Comparison of ENCODE assay signal across 10 cellular contexts in the genomic region with DNA sequence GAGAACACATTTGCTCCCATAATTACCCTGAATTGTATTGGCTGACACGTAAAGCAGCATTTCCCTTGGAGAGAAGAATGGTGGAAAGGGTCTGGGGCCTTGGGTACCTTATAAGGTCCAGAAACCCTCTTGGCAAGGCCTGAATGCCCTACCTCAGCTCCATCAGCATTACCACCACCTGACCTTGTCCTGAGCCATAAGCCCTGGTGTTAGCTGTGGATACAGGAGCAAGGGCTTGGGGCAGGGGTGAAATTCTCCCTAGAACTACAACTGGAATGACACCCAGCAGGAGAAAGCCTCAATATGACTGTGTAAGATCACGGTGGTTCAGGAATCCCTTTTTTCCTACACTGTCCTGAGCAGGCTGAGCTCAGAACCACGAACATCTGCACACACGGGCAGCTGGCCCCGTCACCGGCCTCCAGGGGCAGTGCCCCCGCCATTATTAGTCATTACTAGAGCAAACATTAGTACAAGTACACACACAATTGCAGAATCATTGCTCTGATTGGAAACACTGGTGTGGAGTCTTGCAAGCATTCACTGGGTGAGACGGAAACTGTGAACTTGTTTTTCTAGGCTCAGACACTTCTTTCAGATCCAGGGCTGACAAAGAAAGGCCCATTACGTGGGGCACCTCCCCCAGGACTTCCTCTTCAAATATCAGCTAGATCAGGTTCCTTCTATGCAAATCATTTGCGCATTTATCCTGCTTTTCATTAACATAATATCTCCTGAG. TPM values are rescaled to one million over a fixed set of nuclear protein-coding genes. Genes with fewer than 3 reads are reported as not detected.
A peak's percentile ranks its signal among the peaks of the same experiment; 100 is the strongest.
DNase-seq lines count a peak whose midpoint lies in the region; ATAC-seq, FAIRE-seq and TF ChIP-seq lines count a peak whose summit lies in the region.
"Had no signal": no experiment of that assay in that cellular context is flagged by ENCODE, and none has a peak within 500 bp of the region (broad histone marks: within the 10 kb centered on the region; RNA-seq: fewer than 3 reads in every experiment).

No MANE protein-coding gene starts in this region.

- no peak overlapping the region for H2BK120ac ChIP-seq in trophoblast cell (ENCODE audit: insufficient read depth, low read length, poor library complexity)

- H2AFZ ChIP-seq in MM.1S (ENCODE audit: low read length) = no peak overlapping the region
- no peak overlapping the region for H2AFZ ChIP-seq in trophoblast cell (ENCODE audit: insufficient read depth, low read length, poor library complexity)

- H2AK5ac ChIP-seq in trophoblast cell (ENCODE audit: low read length) = no peak overlapping the region

- WGBS in body of pancreas, 2 donors = 30 to 51% methylated on average over 5 to 10 of the region's 10 CpGs
- WGBS in small intestine, 3 donors = 14 to 33% (median 23%) methylated on average over 10 of the region's 10 CpGs
- no CpG with 5 or more reads among the region's 10 CpGs for WGBS in trophoblast cell (ENCODE audit: extremely low coverage, insufficient coverage, insufficient read length)

- no peak overlapping the region for H3K14ac ChIP-seq in trophoblast cell (ENCODE audit: low read length)

- H2BK5ac ChIP-seq in trophoblast cell (ENCODE audit: low read depth, low read length, poor library complexity) = no peak overlapping the region

- no peak overlapping the region for H2BK12ac ChIP-seq in trophoblast cell (ENCODE audit: low read length)

- peak; percentile 72 for ATAC-seq in GM21360 (IDR thresholded peaks at IDR 0.05; ENCODE audit: unreplicated experiment)
- peak; percentile 62 for ATAC-seq in body of pancreas

- H3K23ac ChIP-seq in trophoblast cell (ENCODE audit: low read length) = no peak overlapping the region

- in situ Hi-C loops in ACHN (cut with HindIII; ENCODE audit: low pct_ligation_motif_present, low pct_unique_long_range_greater_than_20kb, low sequenced_read_pairs) = no loop called here

- no peaks in the 10 kb centered on the region for H3K79me1 ChIP-seq in trophoblast cell (ENCODE audit: low read length)

- TF ChIP-seq CTCF in GM12864 (IDR thresholded peaks at IDR 0.05; ENCODE audit: low read depth, low read length, missing control alignments) = peak; percentile 20
- TF ChIP-seq CTCF in MM.1S (IDR thresholded peaks at IDR 0.05; ENCODE audit: low read length) = no peak
- TF ChIP-seq CTCF in body of pancreas (IDR thresholded peaks at IDR 0.05) = peak in 2 of 7 experiments; percentile 11 to 45
- TF ChIP-seq CTCF in kidney (IDR thresholded peaks at IDR 0.05; ENCODE audit: borderline replicate concordance, extremely low read depth, insufficient read depth) = no peak

- FAIRE-seq in small intestine (lab: Jason Lieb, UNC) (no peak), kidney (lab: Jason Lieb, UNC) (no peak)

- no peak overlapping the region for H4K91ac ChIP-seq in trophoblast cell (ENCODE audit: low read depth, low read length)

- H3K4me2 ChIP-seq in MM.1S (ENCODE audit: low read depth, low read length) (0 out of 2 replicates have a peak overlapping the region, but pooled peaks have one; percentile 4), trophoblast cell (ENCODE audit: low read length) (no peak overlapping the region)

- peak overlapping the region; percentile 16; the same call in 1 of the 2 replicates for H3K27ac ChIP-seq in MM.1S (ENCODE audit: low read length)
- H3K27ac ChIP-seq in body of pancreas = peak overlapping the region in 3 of 4 donors; percentile 1 to 20 (median 7)
- H3K27ac ChIP-seq in small intestine (ENCODE audit: low read depth in 1 of 2, low read length in 1 of 2) = peak overlapping the region in 1 of 2 donors; percentile 53
- H3K27ac ChIP-seq in trophoblast cell (ENCODE audit: low read depth, low read length) = no peak overlapping the region
- no peak overlapping the region for H3K27ac ChIP-seq in kidney (ENCODE audit: low read depth in 2 of 2, low read length in 2 of 2)
- H3K27ac ChIP-seq: SJSA1 had no signal

- H3K36me3 ChIP-seq in MM.1S (replicated peaks; ENCODE audit: insufficient read depth, low read length) (no peaks in the 10 kb centered on the region), body of pancreas (replicated peaks in 1 of 2; ENCODE audit: insufficient read depth in 1 of 2, low read depth in 2 of 2) (no peaks in the 10 kb centered on the region), small intestine (ENCODE audit: control insufficient read depth in 2 of 2, insufficient read depth in 2 of 2, low read length in 2 of 2) (no peaks in the 10 kb centered on the region), trophoblast cell (ENCODE audit: control insufficient read depth in 1 of 2, insufficient read depth in 2 of 2, low read length in 2 of 2) (no peaks in the 10 kb centered on the region), kidney (ENCODE audit: control insufficient read depth in 1 of 2, insufficient read depth in 2 of 2, low read length in 2 of 2) (no peaks in the 10 kb centered on the region)
- H3K36me3 ChIP-seq: SJSA1 had no signal

- H3K4ac ChIP-seq in trophoblast cell (ENCODE audit: low read depth, low read length) = no peak overlapping the region

- H4K20me1 ChIP-seq in MM.1S (ENCODE audit: insufficient read depth, low read length) = no peaks in the 10 kb centered on the region

- peak in 1 of 3 donors; percentile 19 for TF ChIP-seq POLR2A in body of pancreas (IDR thresholded peaks at IDR 0.05)

- H4K8ac ChIP-seq in trophoblast cell (ENCODE audit: low read depth, low read length) = no peak overlapping the region

- no peaks in the 10 kb centered on the region for H3K9me2 ChIP-seq in MM.1S (replicated peaks; ENCODE audit: insufficient read depth, low read length)

- H3K9me3 ChIP-seq in MM.1S (replicated peaks; ENCODE audit: insufficient read depth, low read length) (no peaks in the 10 kb centered on the region), body of pancreas (no peaks in the 10 kb centered on the region), small intestine (ENCODE audit: control insufficient read depth, low read depth) (no peaks in the 10 kb centered on the region), trophoblast cell (ENCODE audit: insufficient read depth, low read depth, low read length) (no peaks in the 10 kb centered on the region), kidney (ENCODE audit: control insufficient read depth in 1 of 2, low read length in 2 of 2) (peaks cover 0 to 4% of the 10 kb centered on the region in 2 donors)
- H3K9me3 ChIP-seq: SJSA1 had no signal

- no peak overlapping the region for H3K4me3 ChIP-seq in GM12864 (ENCODE audit: low read depth, low read length)
- no peak overlapping the region for H3K4me3 ChIP-seq in MM.1S (ENCODE audit: low read length)
- H3K4me3 ChIP-seq in body of pancreas = no peak overlapping the region
- no peak overlapping the region for H3K4me3 ChIP-seq in small intestine (ENCODE audit: low read depth in 1 of 2, low read length in 2 of 2)
- no peak overlapping the region for H3K4me3 ChIP-seq in trophoblast cell (ENCODE audit: low read depth, low read length)
- no peak overlapping the region for H3K4me3 ChIP-seq in kidney (ENCODE audit: low read length in 2 of 2)
- H3K4me3 ChIP-seq: lung, SJSA1 had no signal

- H3K79me2 ChIP-seq in MM.1S (ENCODE audit: low read length) (no peaks in the 10 kb centered on the region), trophoblast cell (ENCODE audit: control insufficient read depth, insufficient read depth, low read length, poor library complexity) (no peaks in the 10 kb centered on the region)

- H3K27me3 ChIP-seq in MM.1S (replicated peaks; ENCODE audit: insufficient read depth, low read length) (no peaks in the 10 kb centered on the region), body of pancreas (no peaks in the 10 kb centered on the region), small intestine (ENCODE audit: control insufficient read depth in 2 of 2, insufficient read depth in 2 of 2, low read length in 2 of 2) (no peaks in the 10 kb centered on the region), trophoblast cell (ENCODE audit: insufficient read depth, low read length) (no peaks in the 10 kb centered on the region)
- H3K27me3 ChIP-seq: SJSA1 had no signal

- H3K4me1 ChIP-seq in MM.1S (ENCODE audit: low read length) = 0 out of 2 replicates have a peak, but pooled peaks cover 4% of the 10 kb centered on the region
- H3K4me1 ChIP-seq in body of pancreas = no peaks in the 10 kb centered on the region
- H3K4me1 ChIP-seq in small intestine (ENCODE audit: control insufficient read depth in 2 of 2, insufficient read depth in 1 of 2, low read depth in 1 of 2, low read length in 1 of 2) = no peaks in the 10 kb centered on the region
- no peaks in the 10 kb centered on the region for H3K4me1 ChIP-seq in trophoblast cell (ENCODE audit: control insufficient read depth in 1 of 2, insufficient read depth in 2 of 2, low read length in 2 of 2)
- H3K4me1 ChIP-seq in kidney (ENCODE audit: control insufficient read depth in 1 of 2, insufficient read depth in 1 of 2, low read depth in 1 of 2, low read length in 2 of 2) = no peaks in the 10 kb centered on the region
- H3K4me1 ChIP-seq: SJSA1 had no signal

- no peak overlapping the region for H3K9ac ChIP-seq in MM.1S (ENCODE audit: low read length)
- H3K9ac ChIP-seq in trophoblast cell (ENCODE audit: low read length) = no peak overlapping the region
- no peak overlapping the region for H3K9ac ChIP-seq in kidney (ENCODE audit: low read length in 2 of 2)

- intact Hi-C loops in body of pancreas (cut with DNase I) (no loop called here), kidney (cut with DNase I) (no loop called here)

- DNase-seq in GM12864 (ENCODE audit: low read depth) (peak; percentile 51), MM.1S (peak; percentile 9), body of pancreas (peak; percentile 33 to 79 (median 53)), small intestine (peak; percentile 50), trophoblast cell (no peak), kidney (no peak), ACHN (no peak)

- H4K12ac ChIP-seq in trophoblast cell (ENCODE audit: low read depth, low read length) = no peak overlapping the region

- no peak overlapping the region for H3K18ac ChIP-seq in trophoblast cell (ENCODE audit: low read length)

- H3F3A ChIP-seq in MM.1S (ENCODE audit: insufficient read depth, low read length) = no peaks in the 10 kb centered on the region

RNA-seq across cellular contexts. Expression of gene MTIF3, which starts 26.7 kb away (rescaled TPM):
- total RNA-seq in body of pancreas = 10 to 100 TPM; 26.0 to 51.1 TPM
- 100 to 1,000 TPM in 2 of 3 donors, 10 to 100 TPM in 1; 82.2 to 149 (median 138) TPM for polyA plus RNA-seq in small intestine
- 56.0 and 58.8 TPM in 2 replicates for polyA plus RNA-seq in trophoblast cell (2013)
- total RNA-seq in kidney = 48.5 TPM
- polyA plus RNA-seq in kidney (ENCODE audit: insufficient read depth, low read depth, low replicate concordance) = 130 TPM

RNA-seq across cellular contexts. Expression of gene GTF3A, which starts 52.7 kb away (rescaled TPM):
- total RNA-seq in body of pancreas (10 to 100 TPM; 54.7 to 94.2 TPM), kidney (64.8 TPM)
- polyA plus RNA-seq in small intestine (100 to 1,000 TPM in 2 of 3 donors, 10 to 100 TPM in 1; 98.2 to 129 (median 126) TPM), kidney (ENCODE audit: insufficient read depth, low read depth, low replicate concordance) (126 TPM)
- 79.8 and 83.8 TPM in 2 replicates for polyA plus RNA-seq in trophoblast cell (2013)

Comparison
In these comparisons a context has a peak if more than half of its experiments do, and no peak if none do; other contexts are left out.
1. DNase-seq: peak in GM12864 (single experiment), MM.1S (single experiment), body of pancreas (4 of 4) and small intestine (single experiment); none in trophoblast cell (0 of 2), kidney (single experiment) and ACHN (single experiment).
2. H3K27ac ChIP-seq: peak in MM.1S (single experiment) and body of pancreas (3 of 4); none in trophoblast cell (single experiment) and kidney (0 of 2).